8 cellular contexts compared by ENCODE assay signal in genomic region chr11:46489668-46490560, GRCh38.
DNase-seq lines count a peak whose midpoint lies in the region; ATAC-seq and TF ChIP-seq lines count a peak whose summit lies in the region.

No MANE protein-coding gene starts in this region.

- no peak overlapping the region for H4K91ac ChIP-seq in H9 (ENCODE audit: insufficient read length, low read depth, low read length)

- no peak overlapping the region for H2AK5ac ChIP-seq in H9 (ENCODE audit: insufficient read length, low read length)

- CTCF ChIA-PET in activated CD8-positive, alpha-beta T cell treated with anti-CD3 and anti-CD28 coated beads for 36 hours (lab: Charles Lee): interaction anchor here (0.6 to 5.9 kb wide), 35 partner anchors 9 to 248 kb away, joined by 3 to 51 read pairs (median 4); partner anchors contain the start of genes ARHGAP1 and CHRM4

- H3K4me1 Mint-ChIP-seq in H9: peaks cover 5 to 14% of the 10 kb centered on the region in 2 experiments
- peaks cover 3% of the 10 kb centered on the region for H3K4me1 Mint-ChIP-seq in activated CD8-positive, alpha-beta T cell treated with anti-CD3 and anti-CD28 coated beads for 36 hours (ENCODE audit: low read depth)

- no peak overlapping the region for H3K4ac ChIP-seq in H9 (ENCODE audit: low read depth, low read length)

- WGBS in H9 (ENCODE audit: extremely low coverage, insufficient read length, low lambda C conversion rate): no CpG with 5 or more reads among the region's 6 CpGs
- 62 to 73% (median 68%) methylated on average over 6 of the region's 6 CpGs for WGBS in spleen, 5 donors

- H3K79me1 ChIP-seq in H9 (ENCODE audit: insufficient read depth, low read depth, low read length, poor library complexity, severe bottlenecking): no peaks in the 10 kb centered on the region

- no peak overlapping the region for H3K23ac ChIP-seq in H9 (ENCODE audit: insufficient read length, low read depth, low read length)

- peak; percentile 76 for ATAC-seq in activated CD8-positive, alpha-beta T cell treated with anti-CD3 and anti-CD28 coated beads for 36 hours
- no peak for ATAC-seq in HG03039 (IDR thresholded peaks at IDR 0.05; ENCODE audit: unreplicated experiment)
- ATAC-seq in GM18519 (IDR thresholded peaks at IDR 0.05; ENCODE audit: low FRiP score, unreplicated experiment): no peak

- TF ChIP-seq CTCF in H9 (conservative IDR thresholded peaks at IDR 0.05): peak; percentile 77
- peak; percentile 71 for TF ChIP-seq CTCF in activated CD8-positive, alpha-beta T cell treated with anti-CD3 and anti-CD28 coated beads for 36 hours (IDR thresholded peaks at IDR 0.05)
- TF ChIP-seq CTCF in spleen (IDR thresholded peaks at IDR 0.05 in 8 of 11, conservative IDR thresholded peaks at IDR 0.05 in 3 of 11): peak in 8 of 11 experiments; percentile 14 to 51 (median 36)

- H3K4me3 ChIP-seq in spleen: no peak overlapping the region

- H3K27ac ChIP-seq in H9 (ENCODE audit: insufficient read length, low read depth, low read length): no peak overlapping the region
- H3K27ac ChIP-seq in spleen: peak overlapping the region in 2 of 8 donors; percentile 3 to 37

- no peaks in the 10 kb centered on the region for H4K20me1 ChIP-seq in H9 (ENCODE audit: control insufficient read depth, insufficient read depth, insufficient read length)

- H2BK5ac ChIP-seq in H9 (ENCODE audit: insufficient read length, low read length): no peak overlapping the region

- H3K4me3 Mint-ChIP-seq in H9: no peak overlapping the region
- no peak overlapping the region for H3K4me3 Mint-ChIP-seq in activated CD8-positive, alpha-beta T cell treated with anti-CD3 and anti-CD28 coated beads for 36 hours

- H3K18ac ChIP-seq in H9 (ENCODE audit: insufficient read length, low read depth, low read length): no peak overlapping the region

- H2BK20ac ChIP-seq in H9 (ENCODE audit: low read depth, low read length, poor library complexity, severe bottlenecking): no peak overlapping the region

- DNase-seq in D341Med (ENCODE audit: low spot score) (peak; percentile 62), H9 (peak; percentile 49), NCI-H460 (ENCODE audit: extremely low read depth, low read depth) (peak; percentile 3), head of caudate nucleus (peak in 28 of 42 donors; percentile 26 to 77 (median 50)), spleen (no peak)
- DNase-seq in activated CD8-positive, alpha-beta T cell treated with anti-CD3 and anti-CD28 coated beads for 36 hours: peak; percentile 54

- intact Hi-C loops in activated CD8-positive, alpha-beta T cell treated with anti-CD3 and anti-CD28 coated beads for 36 hours (cut with micrococcal nuclease): loop anchor here (5.0 kb wide), 1 partner anchor 37 kb away; no protein-coding TSS in a partner anchor
- intact Hi-C loops in head of caudate nucleus (cut with DNase I): no loop called here
- intact Hi-C loops in spleen (cut with DNase I; ENCODE audit: low total_unique reads): no loop called here

- H4K8ac ChIP-seq in H9 (replicated peaks; ENCODE audit: insufficient read length, low read depth, low read length): no peak overlapping the region

- no peak overlapping the region for H2BK15ac ChIP-seq in H9 (ENCODE audit: low read depth, low read length)

- no peak overlapping the region for H2BK12ac ChIP-seq in H9 (ENCODE audit: insufficient read length, low read depth, low read length)

- no peak overlapping the region for H3K4me2 ChIP-seq in H9 (ENCODE audit: insufficient read depth, insufficient read length, low read length)

- POLR2A ChIA-PET in activated CD8-positive, alpha-beta T cell treated with anti-CD3 and anti-CD28 coated beads for 36 hours (lab: Charles Lee): interaction anchor here (0.8 to 1.2 kb wide), 3 partner anchors 39 to 99 kb away, joined by 3 to 4 read pairs (median 3); partner anchors contain the start of gene CHRM4

- no peak overlapping the region for H3K56ac ChIP-seq in H9 (ENCODE audit: insufficient read length, low read depth, low read length)

- H3K36me3 Mint-ChIP-seq in H9 (ENCODE audit: insufficient read depth in 1 of 3, low read depth in 3 of 3): peaks cover 0 to 13% (median 0%) of the 10 kb centered on the region in 3 experiments; a peak in 2 of 7 replicates
- H3K36me3 Mint-ChIP-seq in activated CD8-positive, alpha-beta T cell treated with anti-CD3 and anti-CD28 coated beads for 36 hours (ENCODE audit: low read depth): peaks cover 4% of the 10 kb centered on the region

- no peak overlapping the region for H3T11ph ChIP-seq in H9 (ENCODE audit: low read length)

- H3K9ac ChIP-seq in H9 (ENCODE audit: extremely low read depth, insufficient read length, low read length): no peak overlapping the region

- no peaks in the 10 kb centered on the region for H3K23me2 ChIP-seq in H9 (ENCODE audit: insufficient read length, low read depth, low read length, poor library complexity, severe bottlenecking)

- no peaks in the 10 kb centered on the region for H3K9me3 Mint-ChIP-seq in H9
- no peaks in the 10 kb centered on the region for H3K9me3 Mint-ChIP-seq in activated CD8-positive, alpha-beta T cell treated with anti-CD3 and anti-CD28 coated beads for 36 hours

- no peaks in the 10 kb centered on the region for H3K79me2 ChIP-seq in H9 (ENCODE audit: insufficient read depth, low read length)

- H3K27me3 ChIP-seq in H9 (ENCODE audit: insufficient read depth, low read length) (no peaks in the 10 kb centered on the region), spleen (replicated peaks in 1 of 7) (no peaks in the 10 kb centered on the region)

- H3K36me3 ChIP-seq in spleen: peaks cover 0 to 53% (median 14%) of the 10 kb centered on the region in 6 donors

- H3K4me1 ChIP-seq in H9 (ENCODE audit: insufficient read depth, low read length): no peaks in the 10 kb centered on the region
- peaks cover 0 to 58% (median 27%) of the 10 kb centered on the region in 6 donors for H3K4me1 ChIP-seq in spleen

- no peak overlapping the region for H2AFZ ChIP-seq in H9 (ENCODE audit: low read length)

- no peak for TF ChIP-seq POLR2A in spleen (IDR thresholded peaks at IDR 0.05)

- no peak overlapping the region for H2BK120ac ChIP-seq in H9 (ENCODE audit: low read depth, low read length, poor library complexity, severe bottlenecking)

- H3K27me3 Mint-ChIP-seq in H9 (ENCODE audit: low read depth): no peaks in the 10 kb centered on the region; the same call in 1 of the 2 replicates
- no peaks in the 10 kb centered on the region for H3K27me3 Mint-ChIP-seq in activated CD8-positive, alpha-beta T cell treated with anti-CD3 and anti-CD28 coated beads for 36 hours

- no peaks in the 10 kb centered on the region for H3K9me3 ChIP-seq in H9 (ENCODE audit: control insufficient read depth, low read depth, low read length)
- H3K9me3 ChIP-seq in spleen: no peaks in the 10 kb centered on the region

- H3K27ac Mint-ChIP-seq in H9: peak overlapping the region in 1 of 3 experiments; percentile 66; a peak in 1 of 7 replicates
- no peak overlapping the region for H3K27ac Mint-ChIP-seq in activated CD8-positive, alpha-beta T cell treated with anti-CD3 and anti-CD28 coated beads for 36 hours

- H3K14ac ChIP-seq in H9 (ENCODE audit: insufficient read depth, low read length): no peak overlapping the region

- no peak overlapping the region for H4K5ac ChIP-seq in H9 (ENCODE audit: insufficient read length, low read depth, low read length)
